In genomic region chrX:50000937-50001542, GRCh38 we compare ENCODE assay signal across 26 cellular contexts.
"Had no signal": no experiment of that assay in that cellular context is flagged by ENCODE, and none has a peak within 500 bp of the region (broad histone marks: within the 10 kb centered on the region; RNA-seq: fewer than 3 reads in every experiment).

No MANE protein-coding gene starts in this region.

- H3K27ac ChIP-seq: adrenal gland, ascending aorta, brain microvascular endothelial cell, dorsolateral prefrontal cortex, esophagus squamous epithelium, gastrocnemius medialis, left lung, neural progenitor cell, thoracic aorta, upper lobe of left lung, VCaP had no signal

- ATAC-seq: activated CD4-positive, CD25-positive, alpha-beta regulatory T cell treated with anti-CD3 and anti-CD28 coated beads, Interleukin-2, amount 50 U/mL, for 24 hours; activated CD8-positive, alpha-beta T cell treated with anti-CD3 and anti-CD28 coated beads, Interleukin-2, amount 10 ng/mL, durations not matched to agents 7 days and 5 days; activated T-helper 17 cell treated with anti-CD3 and anti-CD28 coated beads, Interleukin-2, amount 50 U/mL, for 72 hours; effector memory CD8-positive, alpha-beta T cell; gastrocnemius medialis; naive thymus-derived CD4-positive, alpha-beta T cell; sciatic nerve had no signal

- H3K4me3 Mint-ChIP-seq: activated CD4-positive, alpha-beta T cell treated with anti-CD3 and anti-CD28 coated beads, Interleukin-2, amount 10 ng/mL, durations not matched to agents 7 days and 5 days; activated CD8-positive, alpha-beta T cell treated with anti-CD3 and anti-CD28 coated beads, Interleukin-2, amount 10 ng/mL, durations not matched to agents 7 days and 5 days; activated naive CD8-positive, alpha-beta T cell; activated T-helper 17 cell treated with anti-CD3 and anti-CD28 coated beads, Interleukin-2, amount 50 U/mL, for 72 hours; effector memory CD8-positive, alpha-beta T cell; naive thymus-derived CD4-positive, alpha-beta T cell; neural progenitor cell had no signal

- FAIRE-seq: small intestine had no signal

- H3K27me3 Mint-ChIP-seq: activated CD4-positive, alpha-beta T cell treated with anti-CD3 and anti-CD28 coated beads, Interleukin-2, amount 10 ng/mL, durations not matched to agents 7 days and 5 days; activated naive CD8-positive, alpha-beta T cell; activated T-helper 17 cell treated with anti-CD3 and anti-CD28 coated beads, Interleukin-2, amount 50 U/mL, for 72 hours; effector memory CD8-positive, alpha-beta T cell; naive thymus-derived CD4-positive, alpha-beta T cell had no signal

- DNase-seq: activated CD4-positive, alpha-beta T cell treated with anti-CD3 and anti-CD28 coated beads, Interleukin-2, amount 10 ng/mL, durations not matched to agents 7 days and 5 days; activated CD8-positive, alpha-beta T cell treated with anti-CD3 and anti-CD28 coated beads, Interleukin-2, amount 10 ng/mL, durations not matched to agents 7 days and 5 days; adrenal gland; brain microvascular endothelial cell; caudate nucleus; dorsolateral prefrontal cortex; effector memory CD8-positive, alpha-beta T cell; esophagus squamous epithelium; gastrocnemius medialis; hippocampal formation; kidney glomerular epithelial cell; left lung; naive thymus-derived CD4-positive, alpha-beta T cell; posterior cingulate gyrus; small intestine; stimulated activated naive CD4-positive, alpha-beta T cell treated with Interleukin-2 at 50 U/mL for 16 hours; upper lobe of left lung had no signal

- H3K4me3 ChIP-seq: adrenal gland, ascending aorta, dorsolateral prefrontal cortex, esophagus squamous epithelium, gastrocnemius medialis, left lung, lung, neural progenitor cell, thoracic aorta, upper lobe of left lung had no signal

- H3K27ac Mint-ChIP-seq: activated CD4-positive, alpha-beta T cell treated with anti-CD3 and anti-CD28 coated beads, Interleukin-2, amount 10 ng/mL, durations not matched to agents 7 days and 5 days; activated CD8-positive, alpha-beta T cell treated with anti-CD3 and anti-CD28 coated beads, Interleukin-2, amount 10 ng/mL, durations not matched to agents 7 days and 5 days; activated naive CD8-positive, alpha-beta T cell; activated T-helper 17 cell treated with anti-CD3 and anti-CD28 coated beads, Interleukin-2, amount 50 U/mL, for 72 hours; effector memory CD8-positive, alpha-beta T cell; neural progenitor cell had no signal

- H3K36me3 Mint-ChIP-seq: activated naive CD8-positive, alpha-beta T cell; naive thymus-derived CD4-positive, alpha-beta T cell; neural progenitor cell had no signal

- H3K4me1 Mint-ChIP-seq: activated T-helper 17 cell treated with anti-CD3 and anti-CD28 coated beads, Interleukin-2, amount 50 U/mL, for 72 hours; neural progenitor cell had no signal

- H3K9me3 Mint-ChIP-seq: activated CD4-positive, alpha-beta T cell treated with anti-CD3 and anti-CD28 coated beads, Interleukin-2, amount 10 ng/mL, durations not matched to agents 7 days and 5 days; activated T-helper 17 cell treated with anti-CD3 and anti-CD28 coated beads, Interleukin-2, amount 50 U/mL, for 72 hours; effector memory CD8-positive, alpha-beta T cell had no signal
